8 cellular contexts compared by ENCODE assay signal in the genomic region with DNA sequence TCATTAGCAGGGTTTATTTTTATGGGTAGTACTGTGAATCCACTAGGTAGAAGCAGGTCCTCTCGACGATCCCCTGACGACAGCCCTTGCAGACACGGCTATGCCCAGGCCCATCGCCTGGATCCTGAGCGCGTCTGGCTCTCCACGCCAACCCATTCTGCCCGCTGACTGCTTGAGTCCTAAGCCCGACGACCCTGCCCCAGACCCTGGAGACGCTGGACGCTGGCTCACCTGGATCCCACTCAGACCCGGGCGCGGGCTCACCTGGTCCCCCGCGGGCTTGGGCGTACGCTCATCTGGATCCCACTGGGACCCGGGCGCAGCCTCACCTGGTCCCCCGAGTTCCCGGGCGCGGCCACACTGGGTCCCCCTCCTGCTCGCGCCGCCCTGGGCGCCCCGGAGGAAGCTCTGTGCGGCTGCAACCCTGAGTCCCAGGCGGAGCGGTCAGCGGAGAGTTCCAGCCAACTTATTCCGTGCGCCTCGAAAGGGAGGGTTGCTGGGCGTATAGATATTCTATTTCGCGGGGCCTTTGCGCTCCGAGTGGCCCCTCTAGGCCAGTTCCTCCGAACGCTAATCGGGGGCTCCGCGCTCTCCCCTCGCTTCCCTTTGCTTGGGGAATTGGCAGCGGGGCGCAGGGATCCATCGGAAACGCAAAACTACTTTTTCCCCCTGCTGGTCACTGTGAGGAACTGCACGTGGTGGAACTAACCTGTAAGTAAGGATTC.
DNase-seq lines count a peak whose midpoint lies in the region; FAIRE-seq and TF ChIP-seq lines count a peak whose summit lies in the region.

No MANE protein-coding gene starts in this region.

- no peak overlapping the region for H3K4ac ChIP-seq in trophoblast cell (ENCODE audit: low read depth, low read length)

- WGBS in SK-N-SH (ENCODE audit: low lambda C conversion rate), result 11% methylated on average over 17 of the region's 54 CpGs
- no CpG with 5 or more reads among the region's 54 CpGs for WGBS in trophoblast cell (ENCODE audit: extremely low coverage, insufficient coverage, insufficient read length)

- peak overlapping the region; percentile 88 for H2AFZ ChIP-seq in SK-N-SH (ENCODE audit: low read depth)
- peak overlapping the region; percentile 9 for H2AFZ ChIP-seq in trophoblast cell (ENCODE audit: insufficient read depth, low read length, poor library complexity)

- no peak for TF ChIP-seq EP300 in SK-N-SH (IDR thresholded peaks at IDR 0.05; ENCODE audit: borderline replicate concordance in 1 of 2, low read depth in 1 of 2, low read length in 1 of 2)

- H4K91ac ChIP-seq in trophoblast cell (ENCODE audit: low read depth, low read length), result peak overlapping the region; percentile 35

- H3K9ac ChIP-seq in SK-N-SH, result no peak overlapping the region
- H3K9ac ChIP-seq in adipocyte (ENCODE audit: low read length), result peak overlapping the region; percentile 49
- peak overlapping the region; percentile 64 for H3K9ac ChIP-seq in trophoblast cell (ENCODE audit: low read length)

- peak; percentile 75 for FAIRE-seq in GM19239 (lab: Jason Lieb, UNC)

- peak overlapping the region; percentile 5 for H4K12ac ChIP-seq in trophoblast cell (ENCODE audit: low read depth, low read length)

- DNase-seq in AG20443 (ENCODE audit: low spot score) (peak; percentile 70), GM19239 (ENCODE audit: insufficient read length, low spot score) (peak; percentile 51), LNCaP clone FGC (ENCODE audit: low read depth) (no peak), SK-N-SH (peak; percentile 79), adipocyte (ENCODE audit: low read depth) (peak; percentile 92), left ventricle myocardium inferior (peak; percentile 48), trophoblast cell (peak; percentile 35 to 86), uterus (peak; percentile 43 to 50)

- TF ChIP-seq CTCF in LNCaP clone FGC (IDR thresholded peaks at IDR 0.05; ENCODE audit: control insufficient read depth, extremely low read depth, insufficient read depth), result peak; percentile 86
- TF ChIP-seq CTCF in SK-N-SH (IDR thresholded peaks at IDR 0.05), result peak; percentile 93
- TF ChIP-seq CTCF in left ventricle myocardium inferior (IDR thresholded peaks at IDR 0.05; ENCODE audit: borderline replicate concordance), result peak; percentile 96
- TF ChIP-seq CTCF in uterus (IDR thresholded peaks at IDR 0.05), result peak; percentile 75 to 93 (median 85)

- H2BK5ac ChIP-seq in trophoblast cell (ENCODE audit: low read depth, low read length, poor library complexity), result no peak overlapping the region

- TF ChIP-seq RAD21 in SK-N-SH (IDR thresholded peaks at IDR 0.05; ENCODE audit: low read length), result peak; percentile 71

- no peaks in the 10 kb centered on the region for H3K36me3 ChIP-seq in SK-N-SH (replicated peaks in 1 of 2; ENCODE audit: control insufficient read depth in 1 of 2, insufficient read depth in 2 of 2, low read length in 1 of 2)
- no peaks in the 10 kb centered on the region for H3K36me3 ChIP-seq in adipocyte (ENCODE audit: control insufficient read depth, insufficient read depth, low read length, severe bottlenecking)
- H3K36me3 ChIP-seq in left ventricle myocardium inferior, result no peaks in the 10 kb centered on the region
- H3K36me3 ChIP-seq in trophoblast cell (ENCODE audit: control insufficient read depth in 1 of 2, insufficient read depth in 2 of 2, low read length in 2 of 2), result no peaks in the 10 kb centered on the region
- H3K36me3 ChIP-seq in uterus, result no peaks in the 10 kb centered on the region

- H3K27ac ChIP-seq in SK-N-SH (ENCODE audit: low read depth in 2 of 2, low read length in 1 of 2), result no peak overlapping the region
- no peak overlapping the region for H3K27ac ChIP-seq in left ventricle myocardium inferior (replicated peaks)
- no peak overlapping the region for H3K27ac ChIP-seq in trophoblast cell (ENCODE audit: low read depth, low read length)
- H3K27ac ChIP-seq in uterus, result no peak overlapping the region

- peak overlapping the region; percentile 2 for H3K14ac ChIP-seq in trophoblast cell (ENCODE audit: low read length)

- no peak overlapping the region for H2BK12ac ChIP-seq in trophoblast cell (ENCODE audit: low read length)

- no peaks in the 10 kb centered on the region for H3F3A ChIP-seq in SK-N-SH (replicated peaks; ENCODE audit: insufficient read depth)

- no peaks in the 10 kb centered on the region for H3K79me1 ChIP-seq in trophoblast cell (ENCODE audit: low read length)

- H3K4me3 ChIP-seq in LNCaP clone FGC (ENCODE audit: low read depth, low read length) (peak overlapping the region; percentile 50), SK-N-SH (ENCODE audit: low read depth in 2 of 2, low read length in 1 of 2) (peak overlapping the region; percentile 56 to 80), adipocyte (ENCODE audit: low read length) (peak overlapping the region; percentile 86), left ventricle myocardium inferior (peak overlapping the region; percentile 72), trophoblast cell (ENCODE audit: low read depth, low read length) (peak overlapping the region; percentile 74), uterus (peak overlapping the region; percentile 36 to 45)

- H3K9me3 ChIP-seq in SK-N-SH (no peaks in the 10 kb centered on the region), adipocyte (ENCODE audit: control insufficient read depth, low read length) (no peaks in the 10 kb centered on the region), left ventricle myocardium inferior (replicated peaks) (peaks cover 7% of the 10 kb centered on the region), trophoblast cell (ENCODE audit: insufficient read depth, low read depth, low read length) (peaks cover 2% of the 10 kb centered on the region), uterus (no peaks in the 10 kb centered on the region)

- peak overlapping the region; percentile 28 for H2BK120ac ChIP-seq in trophoblast cell (ENCODE audit: insufficient read depth, low read length, poor library complexity)

- no peaks in the 10 kb centered on the region for H3K9me2 ChIP-seq in SK-N-SH

- CTCF ChIA-PET in SK-N-SH (lab: Yijun Ruan, JAX), result interaction anchor here (0.6 to 6.0 kb wide), 44 partner anchors 9 to 542 kb away, joined by 3 to 74 read pairs (median 4); partner anchors contain the start of gene RMP24

- no peak overlapping the region for H2AK5ac ChIP-seq in trophoblast cell (ENCODE audit: low read length)

- H3K27me3 ChIP-seq in SK-N-SH (ENCODE audit: insufficient read depth) (no peaks in the 10 kb centered on the region), adipocyte (replicated peaks; ENCODE audit: control insufficient read depth, insufficient read depth, low read length) (peaks cover 10% of the 10 kb centered on the region), left ventricle myocardium inferior (ENCODE audit: low read depth) (peaks cover 3% of the 10 kb centered on the region), trophoblast cell (ENCODE audit: insufficient read depth, low read length) (no peaks in the 10 kb centered on the region), uterus (no peaks in the 10 kb centered on the region)

- intact Hi-C loops in left ventricle myocardium inferior (cut with micrococcal nuclease) (loop anchor here (5.0 to 10.0 kb wide), 2 partner anchors 193 to 565 kb away; no protein-coding TSS in a partner anchor), uterus (cut with DNase I; ENCODE audit: low total_unique reads) (no loop called here)

- no peaks in the 10 kb centered on the region for H3K79me2 ChIP-seq in SK-N-SH (ENCODE audit: insufficient read depth)
- H3K79me2 ChIP-seq in trophoblast cell (ENCODE audit: control insufficient read depth, insufficient read depth, low read length, poor library complexity), result peaks cover 3% of the 10 kb centered on the region

- H3K4me2 ChIP-seq in SK-N-SH (peak overlapping the region; percentile 91), trophoblast cell (ENCODE audit: low read length) (peak overlapping the region; percentile 97)

- TF ChIP-seq POLR2A in uterus (IDR thresholded peaks at IDR 0.05), result no peak

- H3K18ac ChIP-seq in trophoblast cell (ENCODE audit: low read length), result peak overlapping the region; percentile 25

- POLR2A ChIA-PET in SK-N-SH (lab: Yijun Ruan, JAX), result no interaction called here

- peak overlapping the region; percentile 13 for H4K8ac ChIP-seq in trophoblast cell (ENCODE audit: low read depth, low read length)

- H4K20me1 ChIP-seq in SK-N-SH (ENCODE audit: insufficient read depth), result no peaks in the 10 kb centered on the region

- H3K4me1 ChIP-seq in SK-N-SH (ENCODE audit: control insufficient read depth in 1 of 2, insufficient read depth in 2 of 2, low read depth in 1 of 2, low read length in 1 of 2) (peaks cover 0 to 7% of the 10 kb centered on the region in 2 experiments; a peak in 1 of 4 replicates), adipocyte (ENCODE audit: control insufficient read depth, insufficient read depth, low read length) (no peaks in the 10 kb centered on the region), left ventricle myocardium inferior (peaks cover 9% of the 10 kb centered on the region), trophoblast cell (ENCODE audit: control insufficient read depth in 1 of 2, insufficient read depth in 2 of 2, low read length in 2 of 2) (no peaks in the 10 kb centered on the region), uterus (peaks cover 0 to 6% of the 10 kb centered on the region in 2 donors)

- no peak overlapping the region for H3K23ac ChIP-seq in trophoblast cell (ENCODE audit: low read length)

TF ChIP-seq in SK-N-SH, 30 proteins besides CTCF, POLR2A, EP300 and RAD21 (continues in another document):
- TF ChIP-seq MAX (IDR thresholded peaks at IDR 0.05; ENCODE audit: low read depth) (peak; percentile 80), FOXJ3 (CRISPR knock-in tag; IDR thresholded peaks at IDR 0.05) (no peak), SIN3A (IDR thresholded peaks at IDR 0.05; ENCODE audit: borderline replicate concordance, low read depth, low read length) (no peak), TCF12 (IDR thresholded peaks at IDR 0.05) (no peak), NFIC (IDR thresholded peaks at IDR 0.05; ENCODE audit: borderline replicate concordance) (no peak), RCOR1 (IDR thresholded peaks at IDR 0.05; ENCODE audit: low read length) (peak; percentile 60; the same call in 1 of the 2 replicates), FOXM1 (IDR thresholded peaks at IDR 0.05; ENCODE audit: low read depth) (no peak), SMC3 (IDR thresholded peaks at IDR 0.05; ENCODE audit: low read depth, low read length) (peak; percentile 80)
- TF ChIP-seq, protein P1, sequence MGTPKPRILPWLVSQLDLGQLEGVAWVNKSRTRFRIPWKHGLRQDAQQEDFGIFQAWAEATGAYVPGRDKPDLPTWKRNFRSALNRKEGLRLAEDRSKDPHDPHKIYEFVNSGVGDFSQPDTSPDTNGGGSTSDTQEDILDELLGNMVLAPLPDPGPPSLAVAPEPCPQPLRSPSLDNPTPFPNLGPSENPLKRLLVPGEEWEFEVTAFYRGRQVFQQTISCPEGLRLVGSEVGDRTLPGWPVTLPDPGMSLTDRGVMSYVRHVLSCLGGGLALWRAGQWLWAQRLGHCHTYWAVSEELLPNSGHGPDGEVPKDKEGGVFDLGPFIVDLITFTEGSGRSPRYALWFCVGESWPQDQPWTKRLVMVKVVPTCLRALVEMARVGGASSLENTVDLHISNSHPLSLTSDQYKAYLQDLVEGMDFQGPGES (IDR thresholded peaks at IDR 0.05; ENCODE audit: low read depth, low read length), result no peak
